Comparison of ENCODE assay signal across 11 cellular contexts in genomic region chr7:23893942-23894890, GRCh38.
DNase-seq lines count a peak whose midpoint lies in the region; ATAC-seq and TF ChIP-seq lines count a peak whose summit lies in the region.
"Had no signal": no experiment of that assay in that cellular context is flagged by ENCODE, and none has a peak within 500 bp of the region (broad histone marks: within the 10 kb centered on the region; RNA-seq: fewer than 3 reads in every experiment).

No MANE protein-coding gene starts in this region.

- no peak overlapping the region for H2BK12ac ChIP-seq in trophoblast cell (ENCODE audit: low read length)

- H3K4me1 Mint-ChIP-seq in natural killer cell treated with Interleukin-12 subunit alpha and Interleukin-12 subunit beta and Interleukin-15 and Interleukin-18, amount 100 ng/mL, for 72 hours (ENCODE audit: low read depth in 2 of 2): peaks cover 23 to 34% of the 10 kb centered on the region in 2 donors
- peaks cover 5% of the 10 kb centered on the region for H3K4me1 Mint-ChIP-seq in chondrocyte (ENCODE audit: low read depth)

- peaks cover 4 to 5% of the 10 kb centered on the region in 2 experiments for H3K4me1 ChIP-seq in trophoblast cell (ENCODE audit: control insufficient read depth in 1 of 2, insufficient read depth in 2 of 2, low read length in 2 of 2)
- H3K4me1 ChIP-seq: heart left ventricle had no signal

- H3K36me3 ChIP-seq in trophoblast cell (ENCODE audit: control insufficient read depth in 1 of 2, insufficient read depth in 2 of 2, low read length in 2 of 2): no peaks in the 10 kb centered on the region
- H3K36me3 ChIP-seq: heart left ventricle had no signal

- no peak overlapping the region for H3K9ac ChIP-seq in trophoblast cell (ENCODE audit: low read length)

- no peak overlapping the region for H3K14ac ChIP-seq in trophoblast cell (ENCODE audit: low read length)

- H4K91ac ChIP-seq in trophoblast cell (ENCODE audit: low read depth, low read length): no peak overlapping the region

- TF ChIP-seq CTCF in chondrocyte (IDR thresholded peaks at IDR 0.05): no peak

- peaks cover 3% of the 10 kb centered on the region for H3K9me3 Mint-ChIP-seq in natural killer cell treated with Interleukin-12 subunit alpha and Interleukin-12 subunit beta and Interleukin-15 and Interleukin-18, amount 100 ng/mL, for 72 hours
- peaks cover 4% of the 10 kb centered on the region for H3K9me3 Mint-ChIP-seq in chondrocyte (ENCODE audit: low read depth)

- no peaks in the 10 kb centered on the region for H3K9me3 ChIP-seq in trophoblast cell (ENCODE audit: insufficient read depth, low read depth, low read length)

- no peaks in the 10 kb centered on the region for H3K79me2 ChIP-seq in trophoblast cell (ENCODE audit: control insufficient read depth, insufficient read depth, low read length, poor library complexity)

- no peak overlapping the region for H3K27ac ChIP-seq in trophoblast cell (ENCODE audit: low read depth, low read length)
- H3K27ac ChIP-seq: heart left ventricle had no signal

- H3K27me3 ChIP-seq in trophoblast cell (ENCODE audit: insufficient read depth, low read length): no peaks in the 10 kb centered on the region

- no peak overlapping the region for H3K23ac ChIP-seq in trophoblast cell (ENCODE audit: low read length)

- H3K79me1 ChIP-seq in trophoblast cell (ENCODE audit: low read length): no peaks in the 10 kb centered on the region

- WGBS in trophoblast cell (ENCODE audit: extremely low coverage, insufficient coverage, insufficient read length): no CpG with 5 or more reads among the region's 13 CpGs

- H2BK120ac ChIP-seq in trophoblast cell (ENCODE audit: insufficient read depth, low read length, poor library complexity): no peak overlapping the region

- in situ Hi-C loops in KBM-7 (cut with MboI; ENCODE audit: low pct_unique_long_range_greater_than_20kb, low sequenced_read_pairs): no loop called here

- no peak overlapping the region for H3K4me3 ChIP-seq in trophoblast cell (ENCODE audit: low read depth, low read length)
- H3K4me3 ChIP-seq: heart left ventricle had no signal

- peak overlapping the region; percentile 66 for H3K4me3 Mint-ChIP-seq in natural killer cell treated with Interleukin-12 subunit alpha and Interleukin-12 subunit beta and Interleukin-15 and Interleukin-18, amount 100 ng/mL, for 72 hours
- H3K4me3 Mint-ChIP-seq in chondrocyte (ENCODE audit: unreplicated experiment): no peak overlapping the region

- ATAC-seq in natural killer cell treated with Interleukin-12 subunit alpha and Interleukin-12 subunit beta and Interleukin-15 and Interleukin-18, amount 100 ng/mL, for 72 hours: peak; percentile 82 to 89

- no peak overlapping the region for H2AK5ac ChIP-seq in trophoblast cell (ENCODE audit: low read length)

- H3K27me3 Mint-ChIP-seq in natural killer cell treated with Interleukin-12 subunit alpha and Interleukin-12 subunit beta and Interleukin-15 and Interleukin-18, amount 100 ng/mL, for 72 hours: peaks cover 0 to 4% of the 10 kb centered on the region in 2 donors
- peaks cover 1% of the 10 kb centered on the region for H3K27me3 Mint-ChIP-seq in chondrocyte (ENCODE audit: low read depth)

- no peak overlapping the region for H2AFZ ChIP-seq in trophoblast cell (ENCODE audit: insufficient read depth, low read length, poor library complexity)

- no peak overlapping the region for H4K8ac ChIP-seq in trophoblast cell (ENCODE audit: low read depth, low read length)

- peak overlapping the region; percentile 78 to 84 for H3K27ac Mint-ChIP-seq in natural killer cell treated with Interleukin-12 subunit alpha and Interleukin-12 subunit beta and Interleukin-15 and Interleukin-18, amount 100 ng/mL, for 72 hours
- no peak overlapping the region for H3K27ac Mint-ChIP-seq in chondrocyte (ENCODE audit: unreplicated experiment)

- no peak overlapping the region for H3K4ac ChIP-seq in trophoblast cell (ENCODE audit: low read depth, low read length)

- no peak overlapping the region for H3K18ac ChIP-seq in trophoblast cell (ENCODE audit: low read length)

- H3K4me2 ChIP-seq in trophoblast cell (ENCODE audit: low read length): no peak overlapping the region

- H4K12ac ChIP-seq in trophoblast cell (ENCODE audit: low read depth, low read length): no peak overlapping the region

- H2BK5ac ChIP-seq in trophoblast cell (ENCODE audit: low read depth, low read length, poor library complexity): no peak overlapping the region

- no peaks in the 10 kb centered on the region for H3K36me3 Mint-ChIP-seq in natural killer cell treated with Interleukin-12 subunit alpha and Interleukin-12 subunit beta and Interleukin-15 and Interleukin-18, amount 100 ng/mL, for 72 hours
- H3K36me3 Mint-ChIP-seq in chondrocyte (ENCODE audit: low read depth): no peaks in the 10 kb centered on the region

- DNase-seq in Daoy (ENCODE audit: low read depth) (peak; percentile 80), KBM-7 (peak; percentile 47), chondrocyte (ENCODE audit: low spot score) (no peak), trophoblast cell (no peak), NCI-H524 treated with DMSO at 0.1 percent for 48 hours (lab: John Stamatoyannopoulos, UW) (no peak), medulla oblongata (ENCODE audit: extremely low spot score) (no peak)
- peak; percentile 71 for DNase-seq in activated CD8-positive, alpha-beta memory T cell treated with anti-CD3 and anti-CD28 coated beads, Interleukin-2, amount 50 U/mL, for 48 hours
- peak; percentile 72 for DNase-seq in natural killer cell treated with Interleukin-12 subunit alpha and Interleukin-12 subunit beta and Interleukin-15 and Interleukin-18, amount 100 ng/mL, for 72 hours (ENCODE audit: low spot score)
- DNase-seq: anterior cingulate cortex, DMS 273 treated with DMSO at 0.1 percent for 48 hours, heart left ventricle had no signal

Comparison
In these comparisons a context has a peak if more than half of its experiments do, and no peak if none do; other contexts are left out.
1. DNase-seq: peak in Daoy (single experiment), KBM-7 (single experiment), activated CD8-positive, alpha-beta memory T cell treated with anti-CD3 and anti-CD28 coated beads, Interleukin-2, amount 50 U/mL, for 48 hours (single experiment) and natural killer cell treated with Interleukin-12 subunit alpha and Interleukin-12 subunit beta and Interleukin-15 and Interleukin-18, amount 100 ng/mL, for 72 hours (single experiment); none in chondrocyte (single experiment), trophoblast cell (0 of 2), NCI-H524 treated with DMSO at 0.1 percent for 48 hours (single experiment) and medulla oblongata (single experiment).